ENCODE assay signal across 29 cellular contexts in the genomic region with DNA sequence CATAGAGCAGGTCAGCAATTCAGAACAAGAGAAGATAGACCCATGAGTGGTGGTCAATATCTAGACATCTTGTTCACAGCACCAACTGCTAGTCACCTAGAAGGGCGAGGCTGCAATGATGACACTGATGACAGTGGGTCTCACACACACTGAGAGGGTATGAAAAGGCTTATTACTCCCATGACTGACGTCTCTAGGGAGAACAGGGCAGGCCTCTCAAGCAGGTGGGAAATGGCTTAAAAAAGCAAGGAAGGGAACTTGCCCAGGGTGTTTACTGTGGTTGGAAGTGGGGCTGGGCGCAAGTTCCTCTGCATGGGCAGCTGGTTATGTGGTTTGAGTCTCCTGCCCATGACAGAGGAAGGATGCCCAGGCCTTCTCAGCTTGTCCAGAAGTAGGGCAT.
"Had no signal": no experiment of that assay in that cellular context is flagged by ENCODE, and none has a peak within 500 bp of the region (broad histone marks: within the 10 kb centered on the region; RNA-seq: fewer than 3 reads in every experiment).

No MANE protein-coding gene starts in this region.

- H3K27ac ChIP-seq: adrenal gland, body of pancreas, breast epithelium, KMS-11, SJCRH30, SK-N-MC, VCaP had no signal

- H3K27me3 ChIP-seq: adrenal gland, body of pancreas, breast epithelium, SJCRH30 had no signal

- ATAC-seq: activated naive CD4-positive, alpha-beta T cell treated with anti-CD3 and anti-CD28 coated beads, Interleukin-2, amount 50 U/mL, for 72 hours; activated T-cell treated with anti-CD3 and anti-CD28 coated beads, Interleukin-2, amount 50 U/mL, for 4 hours; body of pancreas; Panc1 had no signal

- H3K4me1 ChIP-seq: adrenal gland, body of pancreas, breast epithelium, SJCRH30 had no signal

- H3K9me3 ChIP-seq: adrenal gland, body of pancreas had no signal

- H3K36me3 ChIP-seq: adrenal gland, breast epithelium, SJCRH30 had no signal

- DNase-seq: activated B cell treated with CpG ODN at 0.5 μM for 24 hours; activated CD4-positive, alpha-beta memory T cell treated with anti-CD3 and anti-CD28 coated beads for 36 hours; activated CD4-positive, alpha-beta T cell treated with anti-CD3 and anti-CD28 coated beads for 4 hours; activated CD4-positive, alpha-beta T cell treated with anti-CD3 and anti-CD28 coated beads, Interleukin-2, amount 50 U/mL, for 1 hour; activated CD4-positive, CD25-positive, alpha-beta regulatory T cell treated with anti-CD3 and anti-CD28 coated beads, Interleukin-2, amount 50 U/mL, for 72 hours; activated CD8-positive, alpha-beta memory T cell treated with anti-CD3 and anti-CD28 coated beads, Interleukin-2, amount 50 U/mL, for 4 hours; activated gamma-delta T cell treated with Interleukin-2 at 50 U/mL for 16 hours; activated naive CD4-positive, alpha-beta T cell treated with anti-CD3 and anti-CD28 coated beads for 36 hours; activated T-cell treated with anti-CD3 and anti-CD28 coated beads for 4 hours; activated T-cell treated with anti-CD3 and anti-CD28 coated beads, Interleukin-2, amount 50 U/mL, for 4 hours; adrenal gland; body of pancreas; MM.1S; NCI-H1105; NCI-H1417 treated with DMSO at 0.1 percent for 48 hours; NCI-H187 treated with DMSO at 0.1 percent for 48 hours; NCI-H2081; NCI-H2171 treated with DMSO at 0.1 percent for 48 hours; NCI-H2227 treated with DMSO at 0.1 percent for 48 hours; NCI-H446 treated with DMSO at 0.1 percent for 48 hours; NCI-H524 treated with DMSO at 0.1 percent for 48 hours; SHP77; SJCRH30 had no signal

- H3K4me3 ChIP-seq: adrenal gland, body of pancreas, breast epithelium, SJCRH30, SK-N-MC had no signal
